In genomic region chr3:53261712-53262111, GRCh38 we compare ENCODE assay signal across 19 cellular contexts. TPM values are rescaled to one million over a fixed set of nuclear protein-coding genes. Genes with fewer than 3 reads are reported as not detected.
A peak's percentile ranks its signal among the peaks of the same experiment; 100 is the strongest.
DNase-seq lines count a peak whose midpoint lies in the region; ATAC-seq, FAIRE-seq and TF ChIP-seq lines count a peak whose summit lies in the region.
"Had no signal": no experiment of that assay in that cellular context is flagged by ENCODE, and none has a peak within 500 bp of the region (broad histone marks: within the 10 kb centered on the region; RNA-seq: fewer than 3 reads in every experiment).

No MANE protein-coding gene starts in this region.

- no peaks in the 10 kb centered on the region for H3K9me1 ChIP-seq in keratinocyte (ENCODE audit: control insufficient read depth, extremely low read depth, insufficient read depth, low read length)

- H3K9me3 Mint-ChIP-seq in WTC11 (no peaks in the 10 kb centered on the region), nephron progenitor cell (no peaks in the 10 kb centered on the region)
- H3K9me3 Mint-ChIP-seq: activated naive CD4-positive, alpha-beta T cell treated with anti-CD3 and anti-CD28 coated beads, Interleukin-2, amount 50 U/mL, for 24 hours; mesothelial cell of epicardium had no signal

- TF ChIP-seq CTCF in left ventricle myocardium inferior (IDR thresholded peaks at IDR 0.05; ENCODE audit: borderline replicate concordance), result no peak
- TF ChIP-seq CTCF in WTC11 (IDR thresholded peaks at IDR 0.05), result no peak
- no peak for TF ChIP-seq CTCF in keratinocyte (optimal IDR thresholded peaks at IDR 0.05 in 1 of 3, IDR thresholded peaks at IDR 0.05 in 1 of 3, conservative IDR thresholded peaks at IDR 0.05 in 1 of 3; ENCODE audit: extremely low read depth in 1 of 3, insufficient read depth in 2 of 3, low read length in 3 of 3)
- TF ChIP-seq CTCF in nephron progenitor cell (IDR thresholded peaks at IDR 0.05), result no peak

- intact Hi-C loops in left ventricle myocardium inferior (cut with micrococcal nuclease) (no loop called here), Right ventricle myocardium superior (cut with DNase I) (no loop called here), aorta (cut with DNase I) (no loop called here)

- H3K79me2 ChIP-seq in keratinocyte (ENCODE audit: control insufficient read depth, insufficient read depth, low read length), result no peaks in the 10 kb centered on the region

- H2AFZ ChIP-seq in keratinocyte (ENCODE audit: control insufficient read depth, low read length), result peak overlapping the region; percentile 71

- dilution Hi-C loops in keratinocyte (cut with MboI; ENCODE audit: extremely low pct_ligation_motif_present, low sequenced_read_pairs), result no loop called here

- ATAC-seq in Right ventricle myocardium superior (ENCODE audit: poor library complexity) (no peak), WTC11 (no peak), aorta (ENCODE audit: low FRiP score) (no peak), HG03139 (IDR thresholded peaks at IDR 0.05; ENCODE audit: unreplicated experiment) (no peak)
- ATAC-seq: psoas muscle had no signal

- peaks cover 9% of the 10 kb centered on the region; the same call in 1 of the 2 replicates for H3K27me3 Mint-ChIP-seq in WTC11 (ENCODE audit: low read depth)
- peaks cover 8% of the 10 kb centered on the region for H3K27me3 Mint-ChIP-seq in nephron progenitor cell (ENCODE audit: low read depth, poor library complexity)
- H3K27me3 Mint-ChIP-seq: activated naive CD4-positive, alpha-beta T cell treated with anti-CD3 and anti-CD28 coated beads, Interleukin-2, amount 50 U/mL, for 24 hours had no signal

- H4K20me1 ChIP-seq in keratinocyte (ENCODE audit: control insufficient read depth, extremely low read depth, insufficient read depth, low read length), result no peaks in the 10 kb centered on the region

- DNase-seq in left ventricle myocardium inferior, result no peak
- DNase-seq in Right ventricle myocardium superior, result no peak
- no peak for DNase-seq in WTC11 (ENCODE audit: low spot score)
- DNase-seq in keratinocyte (ENCODE audit: low read depth, low spot score), result peak; percentile 79
- DNase-seq in aorta, result peak; percentile 36 to 62
- DNase-seq in NCI-H2029 (lab: John Stamatoyannopoulos, UW), result no peak
- no peak for DNase-seq in nephron progenitor cell
- DNase-seq: activated CD4-positive, CD25-positive, alpha-beta regulatory T cell; NCI-H187 treated with DMSO at 0.1 percent for 48 hours; NCI-H524; small intestine; stimulated activated CD4-positive, alpha-beta T cell treated with anti-CD3 and anti-CD28 coated beads, Interleukin-4, amount 100 ng/mL, for 4 hours had no signal

- peak; percentile 80 for FAIRE-seq in keratinocyte (lab: Jason Lieb, UNC)
- FAIRE-seq: colon, endometrium, H54, small intestine had no signal

- H3K27ac Mint-ChIP-seq in WTC11 (peak overlapping the region; percentile 88), nephron progenitor cell (no peak overlapping the region)
- H3K27ac Mint-ChIP-seq: activated naive CD4-positive, alpha-beta T cell treated with anti-CD3 and anti-CD28 coated beads, Interleukin-2, amount 50 U/mL, for 24 hours; mesothelial cell of epicardium had no signal

- no peak overlapping the region for H3K4me3 Mint-ChIP-seq in WTC11
- H3K4me3 Mint-ChIP-seq in nephron progenitor cell, result no peak overlapping the region
- H3K4me3 Mint-ChIP-seq: activated naive CD4-positive, alpha-beta T cell treated with anti-CD3 and anti-CD28 coated beads, Interleukin-2, amount 50 U/mL, for 24 hours; mesothelial cell of epicardium had no signal

- peaks cover 50% of the 10 kb centered on the region for H3K4me1 Mint-ChIP-seq in WTC11
- H3K4me1 Mint-ChIP-seq in nephron progenitor cell, result peaks cover 30% of the 10 kb centered on the region
- H3K4me1 Mint-ChIP-seq: activated naive CD4-positive, alpha-beta T cell treated with anti-CD3 and anti-CD28 coated beads, Interleukin-2, amount 50 U/mL, for 24 hours had no signal

- CTCF ChIA-PET in WTC11 (lab: Charles Lee), result no interaction called here

- H3K27ac ChIP-seq in left ventricle myocardium inferior (replicated peaks) (peak overlapping the region; percentile 87), keratinocyte (ENCODE audit: control insufficient read depth, insufficient read depth, low read length) (peak overlapping the region; percentile 47), aorta (ENCODE audit: low read depth in 1 of 2, low read length in 2 of 2) (no peak overlapping the region)
- H3K27ac ChIP-seq: psoas muscle had no signal

- POLR2A ChIA-PET in WTC11 (lab: Charles Lee), result no interaction called here

- H3K9me3 ChIP-seq in left ventricle myocardium inferior (replicated peaks) (no peaks in the 10 kb centered on the region), keratinocyte (ENCODE audit: control insufficient read depth, low read depth, low read length) (no peaks in the 10 kb centered on the region), aorta (ENCODE audit: control insufficient read depth, low read length) (no peaks in the 10 kb centered on the region)
- H3K9me3 ChIP-seq: psoas muscle had no signal

- no peak overlapping the region for H3K9ac ChIP-seq in keratinocyte (ENCODE audit: control insufficient read depth, extremely low read depth, insufficient read depth, low read length)

- H3K27me3 ChIP-seq in left ventricle myocardium inferior (ENCODE audit: low read depth) (no peaks in the 10 kb centered on the region), keratinocyte (ENCODE audit: control insufficient read depth, extremely low read depth, insufficient read depth, low read length) (no peaks in the 10 kb centered on the region), aorta (ENCODE audit: control insufficient read depth in 1 of 2, insufficient read depth in 2 of 2, low read length in 1 of 2) (no peaks in the 10 kb centered on the region)

- H3K36me3 Mint-ChIP-seq in WTC11 (no peaks in the 10 kb centered on the region), nephron progenitor cell (ENCODE audit: low read depth) (no peaks in the 10 kb centered on the region)
- H3K36me3 Mint-ChIP-seq: activated naive CD4-positive, alpha-beta T cell treated with anti-CD3 and anti-CD28 coated beads, Interleukin-2, amount 50 U/mL, for 24 hours; mesothelial cell of epicardium had no signal

- H3K36me3 ChIP-seq in left ventricle myocardium inferior (no peaks in the 10 kb centered on the region), keratinocyte (ENCODE audit: control insufficient read depth in 2 of 2, extremely low read depth in 1 of 2, insufficient read depth in 2 of 2, low read length in 2 of 2) (no peaks in the 10 kb centered on the region), aorta (ENCODE audit: control insufficient read depth in 1 of 2, insufficient read depth in 2 of 2, low read length in 1 of 2) (no peaks in the 10 kb centered on the region)

- H3K4me1 ChIP-seq in left ventricle myocardium inferior, result peaks cover 35% of the 10 kb centered on the region
- peaks cover 16% of the 10 kb centered on the region for H3K4me1 ChIP-seq in keratinocyte (ENCODE audit: control insufficient read depth, extremely low read depth, insufficient read depth, low read length)
- no peaks in the 10 kb centered on the region for H3K4me1 ChIP-seq in aorta (ENCODE audit: control insufficient read depth in 1 of 2, insufficient read depth in 2 of 2, low read length in 2 of 2)

- peak overlapping the region; percentile 58 for H3K4me2 ChIP-seq in keratinocyte (ENCODE audit: control insufficient read depth, extremely low read depth, insufficient read depth, low read depth, low read length)

- WGBS in aorta, 2 donors, result 77 to 80% methylated on average over 5 of the region's 5 CpGs

- no peak overlapping the region for H3K4me3 ChIP-seq in left ventricle myocardium inferior
- H3K4me3 ChIP-seq in keratinocyte (ENCODE audit: control insufficient read depth in 2 of 3, extremely low read depth in 1 of 3, insufficient read depth in 2 of 3, low read depth in 1 of 3, low read length in 3 of 3), result no peak overlapping the region
- no peak overlapping the region for H3K4me3 ChIP-seq in aorta (ENCODE audit: low read length in 2 of 2)
- H3K4me3 ChIP-seq: psoas muscle had no signal

TF ChIP-seq in WTC11, 78 proteins besides CTCF, POLR2A, EP300 and RAD21 (continues in another document):
- TF ChIP-seq PRDM15 (CRISPR knock-in tag; IDR thresholded peaks at IDR 0.05), result no peak
- TF ChIP-seq ZNF121 (CRISPR knock-in tag; IDR thresholded peaks at IDR 0.05), result no peak

RNA-seq across cellular contexts. Expression of gene TKT, which starts 5.9 kb away (rescaled TPM):
- total RNA-seq in left ventricle myocardium inferior (32.1 TPM), Right ventricle myocardium superior (43.6 TPM), WTC11 (2021) (1,040 to 1,222 TPM (median 1,204 TPM) in 3 replicates), aorta (100 to 1,000 TPM; 109 to 183 TPM)
- polyA plus RNA-seq in keratinocyte (225 to 282 TPM (median 266 TPM) in 3 replicates), aorta (100 to 1,000 TPM in 1 of 2 donors, 10 to 100 TPM in 1; 92.4 to 208 TPM)
- 49.0 TPM for polyA plus RNA-seq in keratinocyte (2011; ENCODE audit: low read depth)
- 157 and 279 TPM in 2 replicates for polyA plus RNA-seq in keratinocyte (2011; cell fraction: cytosol; rRNA removed)
- polyA plus RNA-seq in keratinocyte (2011; cell fraction: nucleus; rRNA removed), result 177 and 237 TPM in 2 replicates
- 176 and 519 TPM in 2 replicates for polyA plus RNA-seq in keratinocyte (2012; ENCODE audit: low replicate concordance)
- polyA minus RNA-seq in keratinocyte, result 167 to 388 TPM (median 197 TPM) in 3 replicates
- polyA minus RNA-seq in keratinocyte (2011; cell fraction: cytosol; rRNA and poly(A)+ RNA removed), result 270 TPM
- 129 and 143 TPM in 2 replicates for polyA minus RNA-seq in keratinocyte (2011; cell fraction: nucleus; rRNA and poly(A)+ RNA removed)

Comparison
In these comparisons a context has a peak if more than half of its experiments do, and no peak if none do; other contexts are left out.
1. DNase-seq: peak in keratinocyte (single experiment) and aorta (2 of 2); none in left ventricle myocardium inferior (single experiment), Right ventricle myocardium superior (single experiment), WTC11 (single experiment), NCI-H2029 (single experiment) and nephron progenitor cell (single experiment).
2. H3K27ac ChIP-seq: peak in left ventricle myocardium inferior (single experiment) and keratinocyte (single experiment); none in aorta (0 of 2).